Comparison of ENCODE assay signal across 8 cellular contexts in genomic region chr3:150544726-150545125, GRCh38. TPM values are rescaled to one million over a fixed set of nuclear protein-coding genes. Genes with fewer than 3 reads are reported as not detected.
A peak's percentile ranks its signal among the peaks of the same experiment; 100 is the strongest.
DNase-seq lines count a peak whose midpoint lies in the region; ATAC-seq and TF ChIP-seq lines count a peak whose summit lies in the region.

No MANE protein-coding gene starts in this region.

- no peaks in the 10 kb centered on the region for H3K9me3 Mint-ChIP-seq in CD4-positive, alpha-beta T cell
- no peaks in the 10 kb centered on the region for H3K9me3 Mint-ChIP-seq in neural crest cell

- peak overlapping the region in 1 of 2 donors; percentile 97 for H3K9ac ChIP-seq in colonic mucosa (ENCODE audit: low read depth in 2 of 2, low read length in 2 of 2)

- no peaks in the 10 kb centered on the region for H3K27me3 ChIP-seq in CD4-positive, alpha-beta T cell (ENCODE audit: control insufficient read depth, insufficient read depth, low read length)
- H3K27me3 ChIP-seq in MG63 = no peaks in the 10 kb centered on the region
- no peaks in the 10 kb centered on the region for H3K27me3 ChIP-seq in colonic mucosa
- H3K27me3 ChIP-seq in effector memory CD4-positive, alpha-beta T cell (replicated peaks; ENCODE audit: control insufficient read depth, insufficient read depth, low read length, poor library complexity, severe bottlenecking) = no peaks in the 10 kb centered on the region

- CTCF ChIA-PET in CD4-positive, alpha-beta T cell (lab: Charles Lee) = interaction anchor here (0.9 to 2.4 kb wide), 4 partner anchors 135 to 243 kb away, joined by 3 to 7 read pairs (median 4); partner anchors contain the start of gene TSC22D2

- no peak overlapping the region for H3K27ac ChIP-seq in CD4-positive, alpha-beta T cell (ENCODE audit: low read depth, low read length)
- H3K27ac ChIP-seq in colonic mucosa = no peak overlapping the region
- H3K27ac ChIP-seq in effector memory CD4-positive, alpha-beta T cell (ENCODE audit: insufficient read depth, low read length, poor library complexity, severe bottlenecking) = no peak overlapping the region

- POLR2A ChIA-PET in CD4-positive, alpha-beta T cell (lab: Charles Lee) = interaction anchor here (2.1 to 8.1 kb wide), 5 partner anchors 58 to 217 kb away, joined by 8 to 146 read pairs (median 77); partner anchors contain the start of genes ERICH6, SELENOT, SIAH2 and TSC22D2

- peaks cover 63% of the 10 kb centered on the region for H3K36me3 Mint-ChIP-seq in CD4-positive, alpha-beta T cell (ENCODE audit: low read depth)
- no peaks in the 10 kb centered on the region for H3K36me3 Mint-ChIP-seq in neural crest cell (ENCODE audit: low read depth)

- no peaks in the 10 kb centered on the region for H3K4me1 ChIP-seq in colonic mucosa
- H3K4me1 ChIP-seq in effector memory CD4-positive, alpha-beta T cell (ENCODE audit: control insufficient read depth, insufficient read depth, low read length, poor library complexity, severe bottlenecking) = peaks cover 10% of the 10 kb centered on the region

- intact Hi-C loops in CD4-positive, alpha-beta T cell (cut with DNase I, micrococcal nuclease) = loop anchor here (2.0 to 10.0 kb wide), 5 partner anchors 160 to 732 kb away; partner anchors contain the start of genes RNF13 (in 2 of the 2), ERICH6 (in 1 of the 2) and PFN2 (in 1 of the 2)
- intact Hi-C loops in colonic mucosa (cut with DNase I) = loop anchor here (10.0 kb wide), 1 partner anchor 160 kb away; the partner anchor contains the start of gene ERICH6

- H3K4me3 ChIP-seq in MG63 (peak overlapping the region; percentile 98), colonic mucosa (peak overlapping the region; percentile 87)
- no peak overlapping the region for H3K4me3 ChIP-seq in effector memory CD4-positive, alpha-beta T cell (ENCODE audit: insufficient read depth, low read depth, low read length, poor library complexity, severe bottlenecking)

- H3K36me3 ChIP-seq in MG63 (peaks cover 63% of the 10 kb centered on the region), colonic mucosa (no peaks in the 10 kb centered on the region)
- H3K36me3 ChIP-seq in effector memory CD4-positive, alpha-beta T cell (ENCODE audit: control insufficient read depth, insufficient read depth, low read length) = peaks cover 16% of the 10 kb centered on the region

- no peaks in the 10 kb centered on the region for H3K27me3 Mint-ChIP-seq in CD4-positive, alpha-beta T cell
- H3K27me3 Mint-ChIP-seq in neural crest cell (ENCODE audit: low read depth) = no peaks in the 10 kb centered on the region

- H3K9me3 ChIP-seq in CD4-positive, alpha-beta T cell (ENCODE audit: control insufficient read depth, low read length) = no peaks in the 10 kb centered on the region
- no peaks in the 10 kb centered on the region for H3K9me3 ChIP-seq in MG63
- no peaks in the 10 kb centered on the region for H3K9me3 ChIP-seq in colonic mucosa
- no peaks in the 10 kb centered on the region for H3K9me3 ChIP-seq in effector memory CD4-positive, alpha-beta T cell (ENCODE audit: control insufficient read depth, low read length)

- no peak for TF ChIP-seq CTCF in CD4-positive, alpha-beta T cell (IDR thresholded peaks at IDR 0.05)
- TF ChIP-seq CTCF in colonic mucosa (IDR thresholded peaks at IDR 0.05) = no peak
- no peak for TF ChIP-seq CTCF in neural crest cell (conservative IDR thresholded peaks at IDR 0.05)

- peaks cover 67% of the 10 kb centered on the region for H3K4me1 Mint-ChIP-seq in CD4-positive, alpha-beta T cell (ENCODE audit: low read depth)
- H3K4me1 Mint-ChIP-seq in neural crest cell = peaks cover 35% of the 10 kb centered on the region

- H3K27ac Mint-ChIP-seq in CD4-positive, alpha-beta T cell = peak overlapping the region; percentile 93
- H3K27ac Mint-ChIP-seq in neural crest cell (ENCODE audit: unreplicated experiment) = no peak overlapping the region

- peak overlapping the region; percentile 91 for H3K4me3 Mint-ChIP-seq in CD4-positive, alpha-beta T cell
- H3K4me3 Mint-ChIP-seq in neural crest cell = peak overlapping the region; percentile 93

- ATAC-seq in CD4-positive, alpha-beta T cell (ENCODE audit: poor library complexity) = no peak
- no peak for ATAC-seq in HG03457 (IDR thresholded peaks at IDR 0.05; ENCODE audit: unreplicated experiment)

- DNase-seq in CD4-positive, alpha-beta T cell = no peak
- DNase-seq in MG63 (no peak), colonic mucosa (no peak), neural crest cell (ENCODE audit: low read depth, low spot score) (no peak), NCI-H524 treated with DMSO at 0.1 percent for 48 hours (lab: John Stamatoyannopoulos, UW) (no peak), NCI-H1048 (lab: John Stamatoyannopoulos, UW) (no peak)
- no peak for DNase-seq in effector memory CD4-positive, alpha-beta T cell

RNA-seq across cellular contexts. Expression of gene SERP1, which starts 1.6 kb away (rescaled TPM):
- 100 to 1,000 TPM; 141 to 147 TPM for total RNA-seq in CD4-positive, alpha-beta T cell
- total RNA-seq in MG63 (2014; rRNA removed; shearing (Covaris generic); ENCODE audit: low replicate concordance) = 160 and 180 TPM in 2 replicates
- total RNA-seq in colonic mucosa (100 to 1,000 TPM; 113 to 153 TPM), neural crest cell (81.6 and 81.7 TPM in 2 replicates)

RNA-seq across cellular contexts. Expression of gene EIF2A, which starts 1.9 kb away (rescaled TPM):
- total RNA-seq in CD4-positive, alpha-beta T cell = 100 to 1,000 TPM; 115 to 122 TPM
- 208 and 305 TPM in 2 replicates for total RNA-seq in MG63 (2014; rRNA removed; shearing (Covaris generic); ENCODE audit: low replicate concordance)
- total RNA-seq in colonic mucosa (10 to 100 TPM; 77.2 to 81.9 TPM), neural crest cell (65.7 and 75.6 TPM in 2 replicates)

RNA-seq across cellular contexts. Expression of gene SELENOT, which starts 58.4 kb away (rescaled TPM):
- total RNA-seq in CD4-positive, alpha-beta T cell = 100 to 1,000 TPM; 110 to 115 TPM
- 123 and 174 TPM in 2 replicates for total RNA-seq in MG63 (2014; rRNA removed; shearing (Covaris generic); ENCODE audit: low replicate concordance)
- total RNA-seq in colonic mucosa (100 to 1,000 TPM; 114 to 117 TPM), neural crest cell (58.2 and 63.9 TPM in 2 replicates)
